In the genomic region with DNA sequence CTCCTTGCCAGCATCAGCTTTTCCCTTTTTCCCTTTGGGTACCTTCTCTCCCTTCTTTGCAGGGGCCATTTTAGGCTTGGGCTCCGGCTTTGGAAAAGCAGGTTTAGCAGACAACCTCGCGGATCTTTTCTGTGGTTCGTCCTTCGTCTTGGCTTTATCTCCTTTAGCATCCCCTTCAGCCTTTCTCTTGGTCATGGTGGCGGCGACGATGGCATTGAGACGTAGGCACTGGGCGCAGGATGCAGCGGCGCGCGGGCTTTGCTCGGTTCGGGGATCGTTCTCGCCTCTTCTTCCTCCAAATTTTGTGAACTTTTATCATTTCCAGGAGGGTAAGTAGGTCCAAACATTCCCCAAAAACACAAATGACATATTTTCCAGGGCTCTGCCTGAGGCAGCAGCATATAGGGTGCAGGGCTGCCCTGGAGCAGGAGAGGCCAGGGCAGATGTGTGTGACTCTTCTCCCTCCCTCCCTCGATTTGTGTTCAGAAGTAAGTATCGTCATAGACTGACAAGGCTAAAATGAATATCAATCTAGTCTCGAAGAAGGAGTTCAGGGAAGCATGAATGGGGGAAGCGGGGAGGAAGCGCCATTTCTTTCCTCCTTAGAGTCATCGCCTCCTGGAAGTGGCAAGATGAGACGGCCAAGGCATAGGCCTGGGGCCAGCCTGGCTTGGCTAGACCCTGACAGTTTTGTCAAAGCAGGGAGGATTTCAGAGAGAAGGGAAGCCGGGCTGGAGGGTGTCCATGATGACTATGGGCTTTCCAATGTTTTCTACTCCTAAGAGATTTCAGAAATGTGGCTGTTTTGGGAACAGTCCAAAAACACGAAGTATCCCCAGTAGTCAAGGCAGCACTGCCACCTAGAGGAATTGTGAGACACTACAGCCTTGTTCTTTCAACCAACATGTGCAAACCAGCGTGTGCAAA, we compare ENCODE assay signal across 8 cellular contexts. TPM values are rescaled to one million over a fixed set of nuclear protein-coding genes. Genes with fewer than 3 reads are reported as not detected.
DNase-seq lines count a peak whose midpoint lies in the region; ATAC-seq and TF ChIP-seq lines count a peak whose summit lies in the region.

No MANE protein-coding gene starts in this region.

- peak; percentile 85 for TF ChIP-seq CTCF in GM12872 (IDR thresholded peaks at IDR 0.05; ENCODE audit: insufficient read depth, low read depth, low read length)
- peak; percentile 67 for TF ChIP-seq CTCF in SU-DHL-6 (IDR thresholded peaks at IDR 0.05; ENCODE audit: insufficient read depth, low read length, poor library complexity, severe bottlenecking)
- TF ChIP-seq CTCF in heart right ventricle (IDR thresholded peaks at IDR 0.05): peak; percentile 83 to 95 (median 92)
- TF ChIP-seq CTCF in psoas muscle (IDR thresholded peaks at IDR 0.05): peak; percentile 94

- no peaks in the 10 kb centered on the region for H3K9me2 ChIP-seq in SU-DHL-6 (replicated peaks; ENCODE audit: insufficient read depth, low read length)

- H4K20me1 ChIP-seq in SU-DHL-6 (ENCODE audit: low read depth, low read length): no peaks in the 10 kb centered on the region

- peaks cover 0 to 10% (median 4%) of the 10 kb centered on the region in 9 donors for H3K4me1 ChIP-seq in heart right ventricle
- H3K4me1 ChIP-seq in psoas muscle: no peaks in the 10 kb centered on the region

- no peak overlapping the region for H3K9ac ChIP-seq in SU-DHL-6 (ENCODE audit: low read length)

- H3K36me3 ChIP-seq in SU-DHL-6 (ENCODE audit: low read length) (no peaks in the 10 kb centered on the region), heart right ventricle (no peaks in the 10 kb centered on the region), psoas muscle (ENCODE audit: insufficient read depth in 1 of 2, low read depth in 1 of 2) (no peaks in the 10 kb centered on the region)

- H3K4me3 ChIP-seq in SU-DHL-6 (ENCODE audit: insufficient read depth, low read length, poor library complexity, severe bottlenecking) (no peak overlapping the region), heart right ventricle (peak overlapping the region in 3 of 10 donors; percentile 12 to 19 (median 18)), psoas muscle (peak overlapping the region; percentile 39)

- no peaks in the 10 kb centered on the region for H3F3A ChIP-seq in SU-DHL-6 (ENCODE audit: insufficient read depth)

- DNase-seq in NCI-H1436 (lab: John Stamatoyannopoulos, UW) (peak; percentile 85), amniotic stem cell (lab: John Stamatoyannopoulos, UW) (peak; percentile 86), heart right ventricle (peak; percentile 48 to 85), psoas muscle (peak; percentile 73 to 82)

- no peaks in the 10 kb centered on the region for H3K79me2 ChIP-seq in SU-DHL-6 (ENCODE audit: insufficient read depth, low read length)

- ATAC-seq in heart right ventricle (peak; percentile 71 to 94 (median 88)), psoas muscle (peak; percentile 87 to 94 (median 92)), HG02852 (IDR thresholded peaks at IDR 0.05; ENCODE audit: unreplicated experiment) (no peak), GM18873 (IDR thresholded peaks at IDR 0.05; ENCODE audit: low FRiP score, unreplicated experiment) (no peak)

- no peak overlapping the region for H2AFZ ChIP-seq in SU-DHL-6 (ENCODE audit: low read depth, low read length, severe bottlenecking)

- H3K27ac ChIP-seq in SU-DHL-6 (ENCODE audit: low read depth, low read length): no peak overlapping the region
- H3K27ac ChIP-seq in heart right ventricle: peak overlapping the region in 5 of 10 donors; percentile 2 to 57 (median 12)
- peak overlapping the region; percentile 41 for H3K27ac ChIP-seq in psoas muscle

- H3K4me2 ChIP-seq in SU-DHL-6 (ENCODE audit: low read depth, low read length, poor library complexity, severe bottlenecking): no peak overlapping the region

- intact Hi-C loops in heart right ventricle (cut with DNase I): loop anchor here in 9 of 10 donors (5.0 to 10.0 kb wide), 6 partner anchors 199 to 331 kb away; partner anchors contain the start of gene CA4 (in 3 of the 9)
- intact Hi-C loops in psoas muscle (cut with DNase I): loop anchor here (2.0 to 10.0 kb wide), 4 partner anchors 203 to 331 kb away; partner anchors contain the start of gene CA4 (in 1 of the 2)

- WGBS in heart right ventricle, 2 donors: 69% methylated on average over 28 of the region's 28 CpGs
- 66 to 69% (median 67%) methylated on average over 28 of the region's 28 CpGs for WGBS in psoas muscle, 3 donors

- no peaks in the 10 kb centered on the region for H3K27me3 ChIP-seq in SU-DHL-6 (ENCODE audit: low read length)
- peaks cover 0 to 6% (median 0%) of the 10 kb centered on the region in 7 donors for H3K27me3 ChIP-seq in heart right ventricle
- H3K27me3 ChIP-seq in psoas muscle (ENCODE audit: insufficient read depth in 3 of 3, low read length in 2 of 3): no peaks in the 10 kb centered on the region

- H3K9me3 ChIP-seq in SU-DHL-6 (ENCODE audit: insufficient read depth, low read length): peaks cover 8% of the 10 kb centered on the region; the same call in 1 of the 2 replicates
- peaks cover 0 to 7% (median 0%) of the 10 kb centered on the region in 11 donors for H3K9me3 ChIP-seq in heart right ventricle
- H3K9me3 ChIP-seq in psoas muscle: no peaks in the 10 kb centered on the region

RNA-seq across cellular contexts. Expression of gene CHCT1, which starts 13.2 kb away (rescaled TPM):
- total RNA-seq in heart right ventricle (under 1 TPM in 1 of 10 donors, not detected in 9; 0.44 TPM), psoas muscle (under 1 TPM in 1 of 4 donors, not detected in 3; 0.67 TPM)
- polyA plus RNA-seq in heart right ventricle (not detected), psoas muscle (under 1 TPM in 1 of 3 donors, not detected in 2; 0.05 TPM)

RNA-seq across cellular contexts. Expression of gene USP32, which starts 43.6 kb away (rescaled TPM):
- total RNA-seq in heart right ventricle (10 to 100 TPM; 23.3 to 38.6 (median 30.2) TPM), psoas muscle (10 to 100 TPM; 34.0 to 64.9 (median 50.6) TPM)
- polyA plus RNA-seq in heart right ventricle (10 to 100 TPM; 13.3 to 13.7 TPM), psoas muscle (10 to 100 TPM; 19.5 to 56.7 (median 36.4) TPM)

Comparison
In these comparisons a context has a peak if more than half of its experiments do, and no peak if none do; other contexts are left out.
1. ATAC-seq: peak in heart right ventricle (8 of 8) and psoas muscle (4 of 4); none in HG02852 (single experiment) and GM18873 (single experiment).
2. Peak in every context shown above with its lines, with median percentiles within 50 percentile points of each other: CTCF ChIP-seq and DNase-seq.